Comparison of ENCODE assay signal across 8 cellular contexts in genomic region chr9:129989740-129990139, GRCh38. TPM values are rescaled to one million over a fixed set of nuclear protein-coding genes. Genes with fewer than 3 reads are reported as not detected.
DNase-seq lines count a peak whose midpoint lies in the region; ATAC-seq, FAIRE-seq and TF ChIP-seq lines count a peak whose summit lies in the region.
"Had no signal": no experiment of that assay in that cellular context is flagged by ENCODE, and none has a peak within 500 bp of the region (broad histone marks: within the 10 kb centered on the region; RNA-seq: fewer than 3 reads in every experiment).

No MANE protein-coding gene starts in this region.

- TF ChIP-seq CTCF in endothelial cell of umbilical vein (IDR thresholded peaks at IDR 0.05; ENCODE audit: extremely low read depth in 1 of 2, insufficient read depth in 1 of 2, low read depth in 1 of 2, low read length in 2 of 2) (no peak), HepG2 (CRISPR knock-in tag; IDR thresholded peaks at IDR 0.05) (no peak)

- peak overlapping the region; percentile 44 for H3K4me3 Mint-ChIP-seq in stimulated activated memory B cell treated with anti-CD40 and anti-IgM and Interleukin-4, amounts not matched to agents 10 μg/mL and 1 μg/mL and 100 μg/mL, for 72 hours

- peaks cover 5% of the 10 kb centered on the region for H3K9me3 Mint-ChIP-seq in stimulated activated memory B cell treated with anti-CD40 and anti-IgM and Interleukin-4, amounts not matched to agents 10 μg/mL and 1 μg/mL and 100 μg/mL, for 72 hours

- H3K27ac Mint-ChIP-seq in stimulated activated memory B cell treated with anti-CD40 and anti-IgM and Interleukin-4, amounts not matched to agents 10 μg/mL and 1 μg/mL and 100 μg/mL, for 72 hours: peak overlapping the region; percentile 90

- no peak overlapping the region for H3K4me2 ChIP-seq in endothelial cell of umbilical vein (ENCODE audit: insufficient read depth, low read length)
- no peak overlapping the region for H3K4me2 ChIP-seq in HepG2 (ENCODE audit: low read depth, low read length)

- in situ Hi-C loops in HepG2 (cut with HindIII; ENCODE audit: extremely low pct_ligation_motif_present, low pct_unique_long_range_greater_than_20kb): no loop called here

- dilution Hi-C loops in endothelial cell of umbilical vein (cut with MboI; ENCODE audit: extremely low pct_ligation_motif_present, low sequenced_read_pairs): no loop called here

- H3K9me1 ChIP-seq in endothelial cell of umbilical vein (replicated peaks; ENCODE audit: control insufficient read depth, extremely low read depth, insufficient read depth, low read length): no peaks in the 10 kb centered on the region

- TF ChIP-seq RAD21 in HepG2 (CRISPR knock-in tag; IDR thresholded peaks at IDR 0.05): no peak

- FAIRE-seq in endothelial cell of umbilical vein (lab: Jason Lieb, UNC) (peak; percentile 37), HepG2 (lab: Jason Lieb, UNC) (no peak)

- 97% methylated on average over 7 of the region's 7 CpGs for WGBS in HepG2 (ENCODE audit: low lambda C conversion rate)

- POLR2A ChIA-PET in endothelial cell of umbilical vein (lab: Charles Lee): no interaction called here
- POLR2A ChIA-PET in HepG2 (lab: Yijun Ruan, JAX): no interaction called here

- H3K9me3 ChIP-seq in SJSA1 (replicated peaks) (no peaks in the 10 kb centered on the region), endothelial cell of umbilical vein (replicated peaks; ENCODE audit: control insufficient read depth, insufficient read depth, low read length) (no peaks in the 10 kb centered on the region), HepG2 (ENCODE audit: low read length) (no peaks in the 10 kb centered on the region)

- H3K36me3 Mint-ChIP-seq in stimulated activated memory B cell treated with anti-CD40 and anti-IgM and Interleukin-4, amounts not matched to agents 10 μg/mL and 1 μg/mL and 100 μg/mL, for 72 hours: peaks cover 49% of the 10 kb centered on the region

- H3K4me1 ChIP-seq in SJSA1 (replicated peaks): peaks cover 61% of the 10 kb centered on the region
- H3K4me1 ChIP-seq in endothelial cell of umbilical vein (ENCODE audit: control insufficient read depth, extremely low read depth, insufficient read depth, low read length): no peaks in the 10 kb centered on the region
- H3K4me1 ChIP-seq in HepG2 (ENCODE audit: insufficient read depth, low read length): peaks cover under 1% of the 10 kb centered on the region; the same call in 1 of the 2 replicates

- H3K9ac ChIP-seq in endothelial cell of umbilical vein (replicated peaks; ENCODE audit: extremely low read depth, insufficient read depth, low read length) (no peak overlapping the region), HepG2 (ENCODE audit: insufficient read depth, low read depth, low read length) (no peak overlapping the region)

- H3K4me1 Mint-ChIP-seq in stimulated activated memory B cell treated with anti-CD40 and anti-IgM and Interleukin-4, amounts not matched to agents 10 μg/mL and 1 μg/mL and 100 μg/mL, for 72 hours: peaks cover 80% of the 10 kb centered on the region

- TF ChIP-seq POLR2A in endothelial cell of umbilical vein (IDR thresholded peaks at IDR 0.05; ENCODE audit: low read depth, low read length) (no peak), HepG2 (IDR thresholded peaks at IDR 0.05; ENCODE audit: insufficient read depth in 1 of 2, low read depth in 2 of 2, low read length in 2 of 2) (no peak)

- BruUV-seq in endothelial cell of umbilical vein (replicated peaks; lab: Mats Ljungman, UMichigan): no TSS peak
- no TSS peak for BruUV-seq in HepG2 (replicated peaks; lab: Mats Ljungman, UMichigan)

- peak overlapping the region; percentile 86 for H3K27ac ChIP-seq in SJSA1
- H3K27ac ChIP-seq in endothelial cell of umbilical vein (ENCODE audit: insufficient read depth, low read depth, low read length): no peak overlapping the region
- no peak overlapping the region for H3K27ac ChIP-seq in HepG2 (ENCODE audit: extremely low read length, insufficient read depth, low read length)

- intact Hi-C loops in endothelial cell of umbilical vein (cut with micrococcal nuclease): no loop called here
- intact Hi-C loops in left cardiac atrium (cut with DNase I): no loop called here
- intact Hi-C loops in HepG2 (cut with micrococcal nuclease; ENCODE audit: unreplicated experiment): no loop called here

- CTCF ChIA-PET in endothelial cell of umbilical vein (lab: Charles Lee) (interaction anchor here (1.4 kb wide), 1 partner anchor 11 kb away, joined by 7 read pairs; no protein-coding TSS in a partner anchor), HepG2 (lab: Yijun Ruan, JAX; ENCODE audit: low intra/inter-chr PET ratio, low total read pairs) (no interaction called here)

- DNase-seq in H4 (ENCODE audit: low spot score): peak; percentile 81
- DNase-seq in SJSA1 (ENCODE audit: low read depth in 1 of 2, low spot score in 2 of 2): peak; percentile 82 to 87
- no peak for DNase-seq in endothelial cell of umbilical vein (ENCODE audit: low read depth, low spot score)
- DNase-seq in left cardiac atrium: no peak
- no peak for DNase-seq in HepG2 (ENCODE audit: low spot score)
- DNase-seq: NCI-H1436 had no signal

- ATAC-seq in stimulated activated memory B cell treated with anti-CD40 and anti-IgM and Interleukin-4, amounts not matched to agents 10 μg/mL and 1 μg/mL and 100 μg/mL, for 72 hours: no peak
- ATAC-seq in HG02970 (IDR thresholded peaks at IDR 0.05; ENCODE audit: low FRiP score, unreplicated experiment): no peak
- no peak for ATAC-seq in left cardiac atrium
- no peak for ATAC-seq in HepG2

- H2AFZ ChIP-seq in endothelial cell of umbilical vein (ENCODE audit: low read depth, low read length) (no peak overlapping the region), HepG2 (ENCODE audit: low read length) (no peak overlapping the region)

- no peaks in the 10 kb centered on the region for H4K20me1 ChIP-seq in endothelial cell of umbilical vein (replicated peaks; ENCODE audit: control insufficient read depth, extremely low read depth, insufficient read depth, low read length)
- H4K20me1 ChIP-seq in HepG2 (ENCODE audit: insufficient read depth, low read length): no peaks in the 10 kb centered on the region

- H3K27me3 ChIP-seq in SJSA1 (replicated peaks): no peaks in the 10 kb centered on the region
- no peaks in the 10 kb centered on the region for H3K27me3 ChIP-seq in endothelial cell of umbilical vein (ENCODE audit: control insufficient read depth in 2 of 2, insufficient read depth in 2 of 2, low read length in 2 of 2)
- no peaks in the 10 kb centered on the region for H3K27me3 ChIP-seq in HepG2 (ENCODE audit: control insufficient read depth in 1 of 2, insufficient read depth in 2 of 2, low read length in 2 of 2)

- no peaks in the 10 kb centered on the region for H3K27me3 Mint-ChIP-seq in stimulated activated memory B cell treated with anti-CD40 and anti-IgM and Interleukin-4, amounts not matched to agents 10 μg/mL and 1 μg/mL and 100 μg/mL, for 72 hours

- no peaks in the 10 kb centered on the region for H3K79me2 ChIP-seq in endothelial cell of umbilical vein (ENCODE audit: control insufficient read depth, insufficient read depth, low read length)
- peaks cover 2% of the 10 kb centered on the region for H3K79me2 ChIP-seq in HepG2 (ENCODE audit: insufficient read depth, low read length)

- 0 out of 2 replicates have a peak, but pooled peaks cover 8% of the 10 kb centered on the region for H3K36me3 ChIP-seq in SJSA1
- no peaks in the 10 kb centered on the region for H3K36me3 ChIP-seq in endothelial cell of umbilical vein (ENCODE audit: control insufficient read depth in 2 of 2, extremely low read depth in 1 of 2, insufficient read depth in 2 of 2, low read length in 2 of 2)
- 0 out of 5 replicates have a peak, but pooled peaks cover 0 to 6% of the 10 kb centered on the region in 2 experiments for H3K36me3 ChIP-seq in HepG2 (replicated peaks in 1 of 2; ENCODE audit: control insufficient read depth in 1 of 2, insufficient read depth in 2 of 2, low read length in 2 of 2)

- TF ChIP-seq EP300 in HepG2 (IDR thresholded peaks at IDR 0.05; ENCODE audit: low read depth in 2 of 2, low read length in 2 of 2): no peak
- no peak for TF ChIP-seq EP300 in HepG2 (CRISPR knock-in tag; IDR thresholded peaks at IDR 0.05; ENCODE audit: borderline replicate concordance)

- H3K4me3 ChIP-seq in SJSA1: no peak overlapping the region
- H3K4me3 ChIP-seq in endothelial cell of umbilical vein (replicated peaks in 1 of 3; ENCODE audit: insufficient read depth in 1 of 3, low read depth in 1 of 3, low read length in 3 of 3): no peak overlapping the region
- H3K4me3 ChIP-seq in HepG2 (replicated peaks in 1 of 3; ENCODE audit: insufficient read depth in 1 of 3, low read depth in 2 of 3, low read length in 3 of 3): no peak overlapping the region

RNA-seq across cellular contexts. Expression of gene FNBP1, which starts 53.2 kb away (rescaled TPM):
- total RNA-seq in H4 (2014; rRNA removed; shearing (Covaris generic)): 19.2 and 24.7 TPM in 2 replicates
- 24.3 and 27.4 TPM in 2 replicates for total RNA-seq in SJSA1 (2014; rRNA removed; shearing (Covaris generic))
- total RNA-seq in endothelial cell of umbilical vein (36.2 and 43.9 TPM in 2 replicates), left cardiac atrium (10 to 100 TPM; 27.7 to 29.0 TPM), HepG2 (2016; rRNA removed; fragmentation: Illumina TruSeq; extraction: Trizol) (19.5 and 22.9 TPM in 2 replicates)
- polyA plus RNA-seq in endothelial cell of umbilical vein (7.7 and 10.9 TPM in 2 replicates), HepG2 (2011; rRNA removed) (5.2 and 5.4 TPM in 2 replicates)
- polyA plus RNA-seq in endothelial cell of umbilical vein (2011; cell fraction: cytosol; rRNA removed): 12.9 and 13.1 TPM in 2 replicates
- 17.9 and 18.7 TPM in 2 replicates for polyA plus RNA-seq in endothelial cell of umbilical vein (2011; cell fraction: nucleus; rRNA removed)
- 14.3 and 20.1 TPM in 2 replicates for polyA plus RNA-seq in endothelial cell of umbilical vein (2012)
- polyA minus RNA-seq in endothelial cell of umbilical vein: 17.1 and 19.3 TPM in 2 replicates
- 16.2 TPM for polyA minus RNA-seq in endothelial cell of umbilical vein (2011; cell fraction: cytosol; rRNA and poly(A)+ RNA removed)
- 28.4 and 34.7 TPM in 2 replicates for polyA minus RNA-seq in endothelial cell of umbilical vein (2011; cell fraction: nucleus; rRNA and poly(A)+ RNA removed)
- total RNA-seq in HepG2 (2016; cell fraction: cytosol; rRNA removed; fragmentation: Illumina TruSeq; extraction: Trizol; ENCODE audit: low read depth): 3.8 and 5.7 TPM in 2 replicates
- total RNA-seq in HepG2 (2016; cell fraction: insoluble cytoplasmic fraction; rRNA removed; fragmentation: Illumina TruSeq; extraction: Trizol): 17.1 and 17.3 TPM in 2 replicates
- 10.5 and 11.1 TPM in 2 replicates for total RNA-seq in HepG2 (2016; cell fraction: membrane; rRNA removed; fragmentation: Illumina TruSeq; extraction: Trizol)
- 13.3 and 16.8 TPM in 2 replicates for total RNA-seq in HepG2 (2016; cell fraction: nucleus; rRNA removed; fragmentation: Illumina TruSeq; extraction: Trizol)
- 2.8 and 3.6 TPM in 2 replicates for polyA plus RNA-seq in HepG2 (2011; cell fraction: cytosol; rRNA removed)
- polyA plus RNA-seq in HepG2 (2011; cell fraction: nucleus; rRNA removed): 4.9 and 7.3 TPM in 2 replicates
- 8.6 and 13.9 TPM in 2 replicates for polyA plus RNA-seq in HepG2 (2012)
- polyA plus RNA-seq in HepG2 (2016; cell fraction: cytosol; fragmentation: Illumina TruSeq; extraction: Trizol; ENCODE audit: low read depth): 1.9 and 2.3 TPM in 2 replicates
- polyA plus RNA-seq in HepG2 (2016; cell fraction: insoluble cytoplasmic fraction; fragmentation: Illumina TruSeq; extraction: Trizol; ENCODE audit: low read depth): 13.0 and 16.7 TPM in 2 replicates
- 4.3 and 5.1 TPM in 2 replicates for polyA plus RNA-seq in HepG2 (2016; cell fraction: membrane; fragmentation: Illumina TruSeq; extraction: Trizol; ENCODE audit: low read depth)
- 18.7 and 22.4 TPM in 2 replicates for polyA plus RNA-seq in HepG2 (2016; cell fraction: nucleus; fragmentation: Illumina TruSeq; extraction: Trizol; ENCODE audit: insufficient read depth, low read depth)
- polyA minus RNA-seq in HepG2 (2011; rRNA and poly(A)+ RNA removed; ENCODE audit: low replicate concordance): 4.4 and 10.2 TPM in 2 replicates
- 8.5 and 10.5 TPM in 2 replicates for polyA minus RNA-seq in HepG2 (2011; cell fraction: cytosol; rRNA and poly(A)+ RNA removed)
- 15.5 and 21.8 TPM in 2 replicates for polyA minus RNA-seq in HepG2 (2011; cell fraction: nucleus; rRNA and poly(A)+ RNA removed)

Comparison
In these comparisons a context has a peak if more than half of its experiments do, and no peak if none do; other contexts are left out.
1. DNase-seq: peak in H4 (single experiment) and SJSA1 (2 of 2); none in endothelial cell of umbilical vein (single experiment), left cardiac atrium (single experiment) and HepG2 (single experiment).